ENCODE assay signal across 8 cellular contexts in the genomic region with DNA sequence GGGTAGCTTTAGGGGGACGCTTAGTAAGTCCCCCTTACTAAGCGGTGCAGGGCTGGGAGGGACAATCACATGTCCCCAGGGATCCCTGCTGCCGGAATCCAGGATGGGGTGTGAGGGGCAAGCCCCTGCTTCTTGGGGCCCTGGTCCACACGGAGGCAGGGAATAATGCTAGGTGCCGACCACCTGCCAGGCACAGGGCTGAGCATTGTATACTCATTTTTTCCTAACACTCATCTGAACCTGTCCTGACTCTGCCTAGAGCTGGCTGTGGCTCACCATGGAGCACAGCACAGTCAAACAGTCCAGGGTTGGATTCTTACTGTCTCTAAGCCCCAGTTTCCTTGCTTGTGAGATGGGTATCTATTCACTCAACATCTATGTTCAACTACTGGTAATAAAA.
DNase-seq lines count a peak whose midpoint lies in the region; ATAC-seq and TF ChIP-seq lines count a peak whose summit lies in the region.

No MANE protein-coding gene starts in this region.

- no peaks in the 10 kb centered on the region for H3K36me3 Mint-ChIP-seq in nephron progenitor cell (ENCODE audit: low read depth)

- no peak overlapping the region for H3K4me3 ChIP-seq in choroid plexus epithelial cell (ENCODE audit: low read depth, low read length)

- H3K27ac Mint-ChIP-seq in nephron progenitor cell: no peak overlapping the region

- peaks cover 76% of the 10 kb centered on the region for H3K4me1 Mint-ChIP-seq in nephron progenitor cell

- peaks cover 17% of the 10 kb centered on the region for H3K27me3 Mint-ChIP-seq in nephron progenitor cell (ENCODE audit: low read depth, poor library complexity)

- ATAC-seq in GM18873 (IDR thresholded peaks at IDR 0.05; ENCODE audit: low FRiP score, unreplicated experiment): no peak
- ATAC-seq in HG03521 (IDR thresholded peaks at IDR 0.05; ENCODE audit: unreplicated experiment): no peak

- peak; percentile 57 for DNase-seq in stimulated activated CD4-positive, alpha-beta T cell treated with anti-CD3 and anti-CD28 coated beads, Interleukin-1b, Interleukin-23, amount 100 ng/mL, for 48 hours
- no peak for DNase-seq in stimulated activated CD4-positive, alpha-beta T cell treated with anti-CD3 and anti-CD28 coated beads, Interleukin-2, amount 100 ng/mL, for 24 hours
- DNase-seq in choroid plexus epithelial cell (ENCODE audit: low read depth) (peak; percentile 59), nephron progenitor cell (no peak), NCI-H1092 (lab: John Stamatoyannopoulos, UW) (no peak), OCI-M2 (lab: John Stamatoyannopoulos, UW; ENCODE audit: unreplicated experiment) (no peak)

- H3K9me3 Mint-ChIP-seq in nephron progenitor cell: no peaks in the 10 kb centered on the region

- TF ChIP-seq CTCF in choroid plexus epithelial cell (conservative IDR thresholded peaks at IDR 0.05; ENCODE audit: low read depth, low read length) (no peak), nephron progenitor cell (IDR thresholded peaks at IDR 0.05) (no peak)

- H3K4me3 Mint-ChIP-seq in nephron progenitor cell: peak overlapping the region; percentile 69

Comparison
In these comparisons a context has a peak if more than half of its experiments do, and no peak if none do; other contexts are left out.
1. DNase-seq: peak in stimulated activated CD4-positive, alpha-beta T cell treated with anti-CD3 and anti-CD28 coated beads, Interleukin-1b, Interleukin-23, amount 100 ng/mL, for 48 hours (single experiment) and choroid plexus epithelial cell (single experiment); none in stimulated activated CD4-positive, alpha-beta T cell treated with anti-CD3 and anti-CD28 coated beads, Interleukin-2, amount 100 ng/mL, for 24 hours (0 of 2), nephron progenitor cell (single experiment), NCI-H1092 (single experiment) and OCI-M2 (single experiment).